In genomic region chr5:1769752-1770442, GRCh38 we compare ENCODE assay signal across 23 cellular contexts. TPM values are rescaled to one million over a fixed set of nuclear protein-coding genes. Genes with fewer than 3 reads are reported as not detected.
DNase-seq lines count a peak whose midpoint lies in the region; ATAC-seq and TF ChIP-seq lines count a peak whose summit lies in the region.
"Had no signal": no experiment of that assay in that cellular context is flagged by ENCODE, and none has a peak within 500 bp of the region (broad histone marks: within the 10 kb centered on the region; RNA-seq: fewer than 3 reads in every experiment).

No MANE protein-coding gene starts in this region.

- no peak overlapping the region for H4K5ac ChIP-seq in IMR-90 (ENCODE audit: low read depth, low read length)

- no peak overlapping the region for H2BK12ac ChIP-seq in neuronal stem cell (ENCODE audit: low read length)

- H4K20me1 ChIP-seq in IMR-90 (ENCODE audit: insufficient read depth, low read length): no peaks in the 10 kb centered on the region

- no TSS peak for BruUV-seq in IMR-90 (replicated peaks; lab: Mats Ljungman, UMichigan)

- intact Hi-C loops in IMR-90 (cut with micrococcal nuclease): no loop called here

- H3K18ac ChIP-seq in IMR-90 (ENCODE audit: low read depth, low read length) (no peak overlapping the region), neuronal stem cell (ENCODE audit: low read length) (peak overlapping the region; percentile 66)

- peaks cover 7% of the 10 kb centered on the region for H3K27me3 ChIP-seq in IMR-90 (ENCODE audit: control insufficient read depth, insufficient read depth, low read length)
- no peaks in the 10 kb centered on the region for H3K27me3 ChIP-seq in endodermal cell (ENCODE audit: control insufficient read depth, insufficient read depth, low read length, poor library complexity, severe bottlenecking)
- H3K27me3 ChIP-seq in neuronal stem cell (ENCODE audit: control insufficient read depth in 3 of 3, insufficient read depth in 3 of 3, low read depth in 1 of 3, low read length in 3 of 3): no peaks in the 10 kb centered on the region
- H3K27me3 ChIP-seq: SJCRH30 had no signal

- in situ Hi-C loops in IMR-90 (cut with MboI; ENCODE audit: low sequenced_read_pairs): no loop called here

- TF ChIP-seq CTCF in C4-2B (conservative IDR thresholded peaks at IDR 0.05) (no peak), IMR-90 (conservative IDR thresholded peaks at IDR 0.05; ENCODE audit: low read depth, low read length) (no peak), endodermal cell (conservative IDR thresholded peaks at IDR 0.05) (peak; percentile 39)

- H2BK120ac ChIP-seq in IMR-90 (ENCODE audit: low read depth, low read length): no peak overlapping the region
- no peak overlapping the region for H2BK120ac ChIP-seq in neuronal stem cell (ENCODE audit: low read depth, low read length)

- no peak for TF ChIP-seq RAD21 in IMR-90 (IDR thresholded peaks at IDR 0.05; ENCODE audit: low read length)

- no peak overlapping the region for H3K4me3 Mint-ChIP-seq in endodermal cell
- H3K4me3 Mint-ChIP-seq: B cell; CD4-positive, CD25-positive, alpha-beta regulatory T cell had no signal

- no peak overlapping the region for H3K56ac ChIP-seq in IMR-90 (ENCODE audit: extremely low read depth, insufficient read depth, low read length)

- H2AK5ac ChIP-seq in IMR-90 (ENCODE audit: low read depth, low read length) (no peak overlapping the region), neuronal stem cell (ENCODE audit: low read depth, low read length) (no peak overlapping the region)

- H2BK15ac ChIP-seq in IMR-90 (ENCODE audit: low read depth, low read length): no peak overlapping the region
- H2BK15ac ChIP-seq in neuronal stem cell (ENCODE audit: low read length): peak overlapping the region; percentile 86

- ATAC-seq in IMR-90 (ENCODE audit: low read depth) (no peak), GM21737 (IDR thresholded peaks at IDR 0.05; ENCODE audit: unreplicated experiment) (no peak)
- ATAC-seq: GM12878 had no signal

- H3K79me1 ChIP-seq in IMR-90 (ENCODE audit: low read depth in 1 of 2, low read length in 2 of 2): no peaks in the 10 kb centered on the region
- H3K79me1 ChIP-seq in neuronal stem cell (ENCODE audit: low read depth, low read length): no peaks in the 10 kb centered on the region

- no peak overlapping the region for H3K27ac Mint-ChIP-seq in endodermal cell
- H3K27ac Mint-ChIP-seq: B cell; CD4-positive, CD25-positive, alpha-beta regulatory T cell had no signal

- H3K27ac ChIP-seq in C4-2B (peak overlapping the region; percentile 0; the same call in 1 of the 2 replicates), IMR-90 (ENCODE audit: insufficient read depth, low read length) (no peak overlapping the region), endodermal cell (ENCODE audit: low read depth, low read length) (no peak overlapping the region), neuronal stem cell (replicated peaks; ENCODE audit: low read length) (no peak overlapping the region), substantia nigra (ENCODE audit: low read depth, low read length, poor library complexity, severe bottlenecking) (no peak overlapping the region)
- H3K27ac ChIP-seq: A549, PC-9, RWPE1, SJCRH30 had no signal

- peaks cover 2% of the 10 kb centered on the region for H3K27me3 Mint-ChIP-seq in endodermal cell (ENCODE audit: insufficient read depth)

- no peak overlapping the region for H4K91ac ChIP-seq in IMR-90 (ENCODE audit: insufficient read depth, low read depth, low read length)
- no peak overlapping the region for H4K91ac ChIP-seq in neuronal stem cell (ENCODE audit: low read depth, low read length, poor library complexity)

- POLR2A ChIA-PET in IMR-90 (lab: Charles Lee; ENCODE audit: unreplicated experiment): no interaction called here

- H2AFZ ChIP-seq in IMR-90 (replicated peaks; ENCODE audit: low read length, poor library complexity): peak overlapping the region; percentile 28
- no peak overlapping the region for H2AFZ ChIP-seq in neuronal stem cell (ENCODE audit: low read length)
- H2AFZ ChIP-seq: PC-9 had no signal

- no peak overlapping the region for H2BK20ac ChIP-seq in IMR-90 (ENCODE audit: low read depth, low read length)

- H3K4ac ChIP-seq in IMR-90 (ENCODE audit: low read depth, low read length) (no peak overlapping the region), neuronal stem cell (ENCODE audit: low read length) (no peak overlapping the region)

- H3K23ac ChIP-seq in IMR-90 (ENCODE audit: low read depth, low read length) (no peak overlapping the region), neuronal stem cell (ENCODE audit: low read depth, low read length, poor library complexity) (peak overlapping the region; percentile 23)

- no peak overlapping the region for H3K4me3 ChIP-seq in IMR-90 (ENCODE audit: insufficient read depth, low read depth, low read length)
- H3K4me3 ChIP-seq in endodermal cell (ENCODE audit: low read length): no peak overlapping the region
- no peak overlapping the region for H3K4me3 ChIP-seq in neuronal stem cell (ENCODE audit: low read length in 2 of 2)
- H3K4me3 ChIP-seq: A549, GM12878, PC-9, SJCRH30 had no signal

- H3K9me3 Mint-ChIP-seq in endodermal cell: no peaks in the 10 kb centered on the region
- H3K9me3 Mint-ChIP-seq: CD4-positive, CD25-positive, alpha-beta regulatory T cell had no signal

- H2BK5ac ChIP-seq in IMR-90 (ENCODE audit: low read depth, low read length, poor library complexity, severe bottlenecking) (no peak overlapping the region), neuronal stem cell (ENCODE audit: low read length) (peak overlapping the region; percentile 31)

- DNase-seq in IMR-90: no peak
- no peak for DNase-seq in endodermal cell
- no peak for DNase-seq in neuronal stem cell (ENCODE audit: low spot score)
- no peak for DNase-seq in RPMI8226
- DNase-seq in NCI-H1417 (lab: John Stamatoyannopoulos, UW): no peak
- no peak for DNase-seq in substantia nigra (lab: John Stamatoyannopoulos, UW)
- DNase-seq: CD4-positive, CD25-positive, alpha-beta regulatory T cell; COR-L47; DMS 273 treated with DMSO at 0.1 percent for 48 hours; DMS79 treated with DMSO at 0.1 percent for 48 hours; MM.1S; NCI-H1048; NCI-H1436; NCI-H187 treated with DMSO at 0.1 percent for 48 hours; NCI-H748 treated with DMSO at 0.1 percent for 48 hours; PC-9; SJCRH30 had no signal

- H3K14ac ChIP-seq in IMR-90 (replicated peaks; ENCODE audit: low read depth, low read length): no peak overlapping the region
- H3K14ac ChIP-seq in neuronal stem cell (ENCODE audit: low read length): peak overlapping the region; percentile 75

- no peaks in the 10 kb centered on the region for H3K36me3 Mint-ChIP-seq in endodermal cell (ENCODE audit: low read depth)
- H3K36me3 Mint-ChIP-seq: CD4-positive, CD25-positive, alpha-beta regulatory T cell had no signal

- no peak for TF ChIP-seq POLR2A in IMR-90 (IDR thresholded peaks at IDR 0.05; ENCODE audit: low read depth, low read length)

- no peak overlapping the region for H3K9ac ChIP-seq in IMR-90 (ENCODE audit: low read depth, low read length)
- H3K9ac ChIP-seq in endodermal cell (ENCODE audit: extremely low read depth, low read length, poor library complexity, severe bottlenecking): no peak overlapping the region
- H3K9ac ChIP-seq in neuronal stem cell (ENCODE audit: low read depth, low read length, poor library complexity): no peak overlapping the region

- H3K4me1 ChIP-seq in IMR-90 (ENCODE audit: control insufficient read depth, insufficient read depth, low read length) (peaks cover 3% of the 10 kb centered on the region; the same call in 1 of the 2 replicates), endodermal cell (ENCODE audit: control insufficient read depth, insufficient read depth, low read length) (no peaks in the 10 kb centered on the region), neuronal stem cell (ENCODE audit: control insufficient read depth in 2 of 2, insufficient read depth in 1 of 2, low read depth in 1 of 2, low read length in 2 of 2) (peaks cover 8 to 9% of the 10 kb centered on the region in 2 donors)
- H3K4me1 ChIP-seq: A549, SJCRH30 had no signal

- no peaks in the 10 kb centered on the region for H3K9me3 ChIP-seq in IMR-90 (ENCODE audit: control insufficient read depth, insufficient read depth, low read length)
- no peaks in the 10 kb centered on the region for H3K9me3 ChIP-seq in endodermal cell (ENCODE audit: control insufficient read depth, low read length)
- H3K9me3 ChIP-seq in neuronal stem cell (replicated peaks in 1 of 2; ENCODE audit: control insufficient read depth in 2 of 2, insufficient read depth in 1 of 2, low read depth in 1 of 2, low read length in 2 of 2): peaks cover 2 to 14% of the 10 kb centered on the region in 2 donors
- H3K9me3 ChIP-seq: A549, SJCRH30 had no signal

- dilution Hi-C loops in IMR-90 (cut with HindIII; ENCODE audit: low sequenced_read_pairs, unreplicated experiment): no loop called here

- H3K9me1 ChIP-seq in IMR-90 (ENCODE audit: insufficient read depth, low read length): no peaks in the 10 kb centered on the region

- no peaks in the 10 kb centered on the region for H3K4me1 Mint-ChIP-seq in endodermal cell
- H3K4me1 Mint-ChIP-seq: B cell had no signal

- CTCF ChIA-PET in IMR-90 (lab: Yijun Ruan, JAX): interaction anchor here (1.2 kb wide), 1 partner anchor 20 kb away, joined by 3 read pairs; no protein-coding TSS in a partner anchor

- H3K36me3 ChIP-seq in IMR-90 (ENCODE audit: control insufficient read depth, insufficient read depth, low read length) (no peaks in the 10 kb centered on the region), endodermal cell (ENCODE audit: control insufficient read depth, insufficient read depth, low read length) (no peaks in the 10 kb centered on the region), neuronal stem cell (replicated peaks in 1 of 2; ENCODE audit: control insufficient read depth in 2 of 2, insufficient read depth in 2 of 2, low read length in 2 of 2) (no peaks in the 10 kb centered on the region)
- H3K36me3 ChIP-seq: SJCRH30 had no signal

- whole genome bisulfite sequencing in IMR-90 (ENCODE audit: extremely low coverage in 2 of 2, insufficient read length in 1 of 2), 2 experiments: 85% methylated on average over 6 of the region's 30 CpGs; no CpG with 5 or more reads in 1 of the 2 experiments
- 88 to 93% methylated on average over 12 to 30 of the region's 30 CpGs for WGBS in endodermal cell (ENCODE audit: insufficient coverage in 1 of 2, insufficient read length in 1 of 2), 2 experiments
- no CpG with 5 or more reads among the region's 30 CpGs for WGBS in neuronal stem cell (ENCODE audit: extremely low coverage in 2 of 2, insufficient read length in 2 of 2, insufficient replicate concordance in 1 of 2), 2 donors

- H4K8ac ChIP-seq in IMR-90 (ENCODE audit: low read depth in 2 of 2, low read length in 2 of 2) (no peak overlapping the region), neuronal stem cell (ENCODE audit: low read depth, low read length) (no peak overlapping the region)

- H3K4me2 ChIP-seq in IMR-90 (ENCODE audit: low read depth, low read length) (no peak overlapping the region), neuronal stem cell (ENCODE audit: insufficient read depth, low read length, poor library complexity, severe bottlenecking) (no peak overlapping the region)
- H3K4me2 ChIP-seq: A549, PC-9 had no signal

- no peak overlapping the region for H2AK9ac ChIP-seq in IMR-90 (replicated peaks; ENCODE audit: low read depth, low read length, poor library complexity)

RNA-seq across cellular contexts. Expression of gene MRPL36, which starts 29.7 kb away (rescaled TPM):
- total RNA-seq in IMR-90 (2012; rRNA removed) (63.9 and 85.9 TPM in 2 replicates), endodermal cell (10 to 100 TPM; 44.0 to 49.7 TPM)
- polyA plus RNA-seq in IMR-90 (2012; rRNA removed): 103 and 134 TPM in 2 replicates
- 101 and 125 TPM in 2 replicates for polyA plus RNA-seq in IMR-90 (2012; cell fraction: cytosol; rRNA removed)
- 35.7 and 44.4 TPM in 2 replicates for polyA plus RNA-seq in IMR-90 (2012; cell fraction: nucleus; rRNA removed; ENCODE audit: low replicate concordance)
- 73.8 TPM for polyA plus RNA-seq in endodermal cell (2013, experiment 1 of 2)
- polyA plus RNA-seq in endodermal cell (2013, experiment 2 of 2): 63.7 TPM
- 54.5 TPM for polyA plus RNA-seq in neuronal stem cell (2013, experiment 1 of 2)
- 56.1 TPM for polyA plus RNA-seq in neuronal stem cell (2013, experiment 2 of 2)

RNA-seq across cellular contexts. Expression of gene NDUFS6, which starts 31.3 kb away (rescaled TPM):
- total RNA-seq in IMR-90 (2012; rRNA removed) (10.4 and 26.9 TPM in 2 replicates), endodermal cell (10 to 100 TPM; 47.9 to 65.2 TPM)
- polyA plus RNA-seq in IMR-90 (2012; rRNA removed): 69.0 and 119 TPM in 2 replicates
- 70.7 and 121 TPM in 2 replicates for polyA plus RNA-seq in IMR-90 (2012; cell fraction: cytosol; rRNA removed)
- 19.3 and 45.4 TPM in 2 replicates for polyA plus RNA-seq in IMR-90 (2012; cell fraction: nucleus; rRNA removed; ENCODE audit: low replicate concordance)
- polyA plus RNA-seq in endodermal cell (2013, experiment 1 of 2): 79.9 TPM
- polyA plus RNA-seq in endodermal cell (2013, experiment 2 of 2): 73.3 TPM
- polyA plus RNA-seq in neuronal stem cell (2013, experiment 1 of 2): 149 TPM
- 147 TPM for polyA plus RNA-seq in neuronal stem cell (2013, experiment 2 of 2)
